1 cellular context compared by ENCODE assay signal in the genomic region with DNA sequence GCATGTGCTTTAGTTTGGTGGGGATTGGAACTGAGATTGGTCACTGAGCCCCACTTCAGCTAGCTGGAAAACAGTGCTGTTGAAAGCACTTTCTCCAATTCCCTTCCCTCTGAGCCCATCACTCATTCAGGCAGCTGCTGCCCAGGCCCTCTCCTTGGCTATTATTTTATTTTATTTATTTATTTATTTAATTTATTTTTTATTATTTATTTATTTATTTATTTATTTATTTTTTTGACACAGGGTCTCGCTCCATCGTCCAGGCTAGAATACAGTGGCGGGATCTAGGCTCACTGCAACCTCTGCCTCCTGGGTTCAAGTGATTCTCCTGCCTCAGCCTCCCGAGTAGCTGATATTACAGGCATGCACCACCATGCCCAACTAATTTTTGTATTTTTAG.
TF ChIP-seq lines count a peak whose summit lies in the region.

No MANE protein-coding gene starts in this region.

TF ChIP-seq in GM23338, 12 proteins besides CTCF, POLR2A, EP300 and RAD21 (continued from another document):
- TF ChIP-seq EZH2phosphoT487 (IDR thresholded peaks at IDR 0.05; ENCODE audit: unreplicated experiment) (no peak), EZH2 (IDR thresholded peaks at IDR 0.05; ENCODE audit: low read depth, unreplicated experiment) (no peak)
TF ChIP-seq in GM23338: peak in this region for 0.
